ENCODE assay signal across 8 cellular contexts in the genomic region with DNA sequence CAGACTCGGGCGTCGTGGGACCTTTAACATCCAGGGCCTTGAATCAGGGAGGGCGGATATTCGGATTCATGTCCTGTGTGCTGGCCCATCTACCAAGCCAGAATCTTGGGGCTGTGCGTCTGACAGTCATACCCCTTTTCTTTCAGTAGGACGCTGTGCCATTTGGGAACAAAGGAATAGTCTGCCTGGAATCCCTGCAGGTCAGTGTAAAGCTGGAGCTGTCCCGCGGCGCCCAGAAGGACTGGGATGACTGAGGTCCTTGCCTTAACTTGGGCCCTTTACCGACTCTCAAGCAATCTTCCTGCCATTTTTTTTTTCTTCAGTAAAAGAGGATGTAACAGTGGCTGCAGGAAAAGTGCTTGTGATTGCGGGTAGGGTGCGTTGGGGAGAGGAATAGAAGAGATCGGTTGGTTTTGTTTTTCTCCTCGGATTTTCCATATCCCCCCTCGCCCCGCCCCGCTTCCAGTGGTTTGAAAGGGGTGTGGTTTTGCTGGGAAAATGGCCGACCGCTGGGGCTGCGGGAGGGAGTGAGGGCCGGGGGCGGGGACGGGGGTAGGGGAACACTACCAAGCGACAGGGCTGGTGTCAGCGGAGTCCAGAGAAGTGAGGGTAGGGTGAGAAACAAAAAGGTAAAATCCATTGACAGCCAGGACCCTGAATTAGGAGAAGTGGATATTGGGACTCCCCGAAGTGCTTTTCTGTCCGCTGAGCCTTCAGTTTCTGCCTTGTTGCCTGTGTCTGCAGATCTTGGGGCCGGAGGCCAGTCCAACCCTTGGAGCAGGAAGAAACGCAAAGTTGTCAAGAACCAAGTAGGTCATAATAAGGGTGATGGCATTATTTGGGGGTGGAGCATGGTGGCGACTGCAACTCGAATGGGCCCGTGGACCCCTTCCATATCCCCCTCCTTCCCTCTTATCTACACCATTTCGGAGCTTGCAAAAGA. TPM values are rescaled to one million over a fixed set of nuclear protein-coding genes. Genes with fewer than 3 reads are reported as not detected.
A peak's percentile ranks its signal among the peaks of the same experiment; 100 is the strongest.
DNase-seq lines count a peak whose midpoint lies in the region; ATAC-seq and TF ChIP-seq lines count a peak whose summit lies in the region.

No MANE protein-coding gene starts in this region.

- H3K4me2 ChIP-seq in OCI-LY7 (ENCODE audit: low read length), result no peak overlapping the region

- peaks cover 14% of the 10 kb centered on the region; the same call in 1 of the 2 replicates for H3K4me1 Mint-ChIP-seq in HFFc6 (ENCODE audit: low read depth)

- no TSS peak for BruUV-seq in OCI-LY7 (replicated peaks; lab: Mats Ljungman, UMichigan)

- peak overlapping the region; percentile 91 for H3K9ac ChIP-seq in adipocyte (ENCODE audit: low read length)

- POLR2A ChIA-PET in OCI-LY7 (lab: Charles Lee), result no interaction called here

- H4K20me1 ChIP-seq in OCI-LY7 (ENCODE audit: insufficient read depth, low read length), result no peaks in the 10 kb centered on the region

- intact Hi-C loops in heart left ventricle (cut with DNase I), result loop anchor here in 6 of 10 donors (5.0 to 10.0 kb wide), 2 partner anchors 134 to 136 kb away; no protein-coding TSS in a partner anchor
- intact Hi-C loops in OCI-LY7 (cut with micrococcal nuclease; ENCODE audit: unreplicated experiment), result no loop called here

- no peaks in the 10 kb centered on the region for H3K27me3 ChIP-seq in adipocyte (replicated peaks; ENCODE audit: control insufficient read depth, insufficient read depth, low read length)
- H3K27me3 ChIP-seq in heart left ventricle, result no peaks in the 10 kb centered on the region

- no peaks in the 10 kb centered on the region for H3K79me2 ChIP-seq in OCI-LY7 (ENCODE audit: insufficient read depth, low read depth, low read length)

- H3K9me2 ChIP-seq in OCI-LY7 (ENCODE audit: insufficient read depth, low read length), result no peaks in the 10 kb centered on the region

- peak overlapping the region; percentile 51 to 94 (median 86) for H3K27ac ChIP-seq in heart left ventricle
- H3K27ac ChIP-seq in OCI-LY7 (ENCODE audit: low read depth, low read length, poor library complexity, severe bottlenecking), result no peak overlapping the region

- ATAC-seq in heart left ventricle (peak; percentile 62 to 87 (median 78)), omental fat pad (ENCODE audit: low FRiP score) (peak; percentile 51)

- H3K36me3 ChIP-seq in adipocyte (ENCODE audit: control insufficient read depth, insufficient read depth, low read length, severe bottlenecking) (peaks cover 12% of the 10 kb centered on the region), heart left ventricle (peaks cover 0 to 20% (median 3%) of the 10 kb centered on the region in 9 donors), OCI-LY7 (ENCODE audit: insufficient read depth, low read length) (no peaks in the 10 kb centered on the region)

- H3K4me3 ChIP-seq in AG09309 (ENCODE audit: control insufficient read depth, low read depth, low read length) (peak overlapping the region; percentile 68), adipocyte (ENCODE audit: low read length) (peak overlapping the region; percentile 86), heart left ventricle (peak overlapping the region; percentile 30 to 80 (median 68)), OCI-LY7 (ENCODE audit: low read depth, low read length, poor library complexity, severe bottlenecking) (no peak overlapping the region)

- H2AFZ ChIP-seq in OCI-LY7 (ENCODE audit: low read length), result no peak overlapping the region

- CTCF ChIA-PET in OCI-LY7 (lab: Charles Lee; ENCODE audit: unreplicated experiment), result no interaction called here

- 5 to 41% (median 21%) methylated on average over 29 to 34 of the region's 34 CpGs for WGBS in heart left ventricle, 4 donors

- no peak for TF ChIP-seq POLR2A in heart left ventricle (IDR thresholded peaks at IDR 0.05)

- H3K9me3 ChIP-seq in adipocyte (ENCODE audit: control insufficient read depth, low read length) (no peaks in the 10 kb centered on the region), heart left ventricle (no peaks in the 10 kb centered on the region), OCI-LY7 (ENCODE audit: low read length) (no peaks in the 10 kb centered on the region)

- peak overlapping the region; percentile 89 for H3K4me3 Mint-ChIP-seq in HFFc6

- no peak for TF ChIP-seq CTCF in AG09309 (IDR thresholded peaks at IDR 0.05; ENCODE audit: control insufficient read depth, insufficient read depth, low read depth, low read length, missing control alignments)
- TF ChIP-seq CTCF in HFFc6 (IDR thresholded peaks at IDR 0.05), result no peak
- no peak for TF ChIP-seq CTCF in heart left ventricle (IDR thresholded peaks at IDR 0.05)
- no peak for TF ChIP-seq CTCF in omental fat pad (IDR thresholded peaks at IDR 0.05)
- TF ChIP-seq CTCF in OCI-LY7 (conservative IDR thresholded peaks at IDR 0.05; ENCODE audit: low read length), result no peak

- no peaks in the 10 kb centered on the region for H3K4me1 ChIP-seq in adipocyte (ENCODE audit: control insufficient read depth, insufficient read depth, low read length)
- peaks cover 0 to 4% (median 0%) of the 10 kb centered on the region in 12 donors for H3K4me1 ChIP-seq in heart left ventricle
- H3K4me1 ChIP-seq in OCI-LY7 (ENCODE audit: insufficient read depth, low read length, poor library complexity, severe bottlenecking), result no peaks in the 10 kb centered on the region

- no peak for DNase-seq in AG09309 (ENCODE audit: low read depth)
- peak; percentile 23 for DNase-seq in HFFc6
- DNase-seq in adipocyte (ENCODE audit: low read depth), result peak; percentile 61
- DNase-seq in heart left ventricle, result peak; percentile 49 to 71 (median 62)
- no peak for DNase-seq in omental fat pad (ENCODE audit: low spot score)
- no peak for DNase-seq in SHP77 (lab: John Stamatoyannopoulos, UW)
- DNase-seq in RKO (ENCODE audit: low spot score), result no peak
- DNase-seq in OCI-LY7 (ENCODE audit: low spot score), result no peak

- H3K27me3 Mint-ChIP-seq in HFFc6 (ENCODE audit: insufficient read depth), result no peaks in the 10 kb centered on the region; the same call in 1 of the 2 replicates

- no peaks in the 10 kb centered on the region for H3K9me3 Mint-ChIP-seq in HFFc6

- H3K27ac Mint-ChIP-seq in HFFc6, result peak overlapping the region; percentile 96

- peaks cover 6% of the 10 kb centered on the region; the same call in 1 of the 2 replicates for H3K36me3 Mint-ChIP-seq in HFFc6 (ENCODE audit: low read depth)

RNA-seq across cellular contexts. Expression of a gene that starts 0.7 kb away (rescaled TPM):
- total RNA-seq in HFFc6 (2021; fragmentation: NEBNext Ultra II Directional; extraction: Animal tissue kit (Norgen Biotek cat#: 25700)), result 10 to 100 TPM; 32.0 to 36.6 (median 33.7) TPM
- total RNA-seq in heart left ventricle (10 to 100 TPM; 25.6 to 50.4 (median 32.9) TPM), omental fat pad (10 to 100 TPM; 13.7 to 60.2 (median 36.7) TPM), OCI-LY7 (2022) (not detected in 2 replicates)
- 10 to 100 TPM; 15.2 to 26.2 TPM for polyA plus RNA-seq in heart left ventricle
- not detected in 2 replicates for total RNA-seq in OCI-LY7 (2014; rRNA removed; shearing (Covaris generic))

Comparison
In these comparisons a context has a peak if more than half of its experiments do, and no peak if none do; other contexts are left out.
1. DNase-seq: peak in HFFc6 (single experiment), adipocyte (single experiment) and heart left ventricle (5 of 5); none in AG09309 (single experiment), omental fat pad (single experiment), SHP77 (0 of 2), RKO (single experiment) and OCI-LY7 (single experiment).
2. RNA of a gene that starts 0.7 kb away (total RNA-seq): 13.7 to 60.2 TPM in omental fat pad, 32.0 to 36.6 TPM in HFFc6 and 25.6 to 50.4 TPM in heart left ventricle; not detected in OCI-LY7; every median in the first group is over 10 times any median in the second.